23 cellular contexts compared by ENCODE assay signal in genomic region chr16:16780588-16780987, GRCh38.
"Had no signal": no experiment of that assay in that cellular context is flagged by ENCODE, and none has a peak within 500 bp of the region (broad histone marks: within the 10 kb centered on the region; RNA-seq: fewer than 3 reads in every experiment).

No MANE protein-coding gene starts in this region.

- H3K4me3 Mint-ChIP-seq: activated CD4-positive, alpha-beta memory T cell treated with anti-CD3 and anti-CD28 coated beads for 36 hours; activated naive CD4-positive, alpha-beta T cell treated with anti-CD3 and anti-CD28 coated beads, Interleukin-2, amount 10 ng/mL, durations not matched to agents 7 days and 5 days; activated naive CD8-positive, alpha-beta T cell treated with anti-CD3 and anti-CD28 coated beads, Interleukin-2, amount 50 U/mL, for 24 hours; dendritic cell treated with granulocyte-macrophage colony-stimulating factor and Interleukin-4, amounts not matched to agents 40 ng/mL and 50 ng/mL, for 4 days; memory B cell; nephron progenitor cell; stimulated activated memory B cell treated with anti-CD40 and anti-IgM and Interleukin-4, amounts not matched to agents 10 μg/mL and 1 μg/mL and 100 μg/mL, for 72 hours; T-helper 1 cell treated with Interleukin-12 subunit alpha and Interleukin-12 subunit beta and Interleukin-4 antibody, amounts not matched to agents 30 μg/mL and 1 μg/mL, for 36 hours had no signal

- ATAC-seq: activated naive CD8-positive, alpha-beta T cell treated with anti-CD3 and anti-CD28 coated beads, Interleukin-2, amount 50 U/mL, for 24 hours; foreskin keratinocyte; left colon; mucosa of descending colon; stimulated activated memory B cell treated with anti-CD40 and anti-IgM and Interleukin-4, amounts not matched to agents 10 μg/mL and 1 μg/mL and 100 μg/mL, for 72 hours had no signal

- H3K27ac Mint-ChIP-seq: activated CD4-positive, alpha-beta memory T cell treated with anti-CD3 and anti-CD28 coated beads for 36 hours; activated naive CD4-positive, alpha-beta T cell treated with anti-CD3 and anti-CD28 coated beads, Interleukin-2, amount 10 ng/mL, durations not matched to agents 7 days and 5 days; activated naive CD8-positive, alpha-beta T cell treated with anti-CD3 and anti-CD28 coated beads, Interleukin-2, amount 50 U/mL, for 24 hours; dendritic cell treated with granulocyte-macrophage colony-stimulating factor and Interleukin-4, amounts not matched to agents 40 ng/mL and 50 ng/mL, for 4 days; memory B cell; nephron progenitor cell; stimulated activated memory B cell treated with anti-CD40 and anti-IgM and Interleukin-4, amounts not matched to agents 10 μg/mL and 1 μg/mL and 100 μg/mL, for 72 hours; T-helper 1 cell treated with Interleukin-12 subunit alpha and Interleukin-12 subunit beta and Interleukin-4 antibody, amounts not matched to agents 30 μg/mL and 1 μg/mL, for 36 hours had no signal

- H3K27me3 Mint-ChIP-seq: activated naive CD4-positive, alpha-beta T cell treated with anti-CD3 and anti-CD28 coated beads, Interleukin-2, amount 10 ng/mL, durations not matched to agents 7 days and 5 days had no signal

- H3K9me3 Mint-ChIP-seq: activated CD4-positive, alpha-beta memory T cell treated with anti-CD3 and anti-CD28 coated beads for 36 hours; activated naive CD4-positive, alpha-beta T cell treated with anti-CD3 and anti-CD28 coated beads, Interleukin-2, amount 10 ng/mL, durations not matched to agents 7 days and 5 days; activated naive CD8-positive, alpha-beta T cell treated with anti-CD3 and anti-CD28 coated beads, Interleukin-2, amount 50 U/mL, for 24 hours; dendritic cell treated with granulocyte-macrophage colony-stimulating factor and Interleukin-4, amounts not matched to agents 40 ng/mL and 50 ng/mL, for 4 days; memory B cell; T-helper 1 cell treated with Interleukin-12 subunit alpha and Interleukin-12 subunit beta and Interleukin-4 antibody, amounts not matched to agents 30 μg/mL and 1 μg/mL, for 36 hours had no signal

- DNase-seq: activated CD4-positive, alpha-beta memory T cell treated with anti-CD3 and anti-CD28 coated beads for 36 hours; activated CD4-positive, alpha-beta T cell treated with anti-CD3 and anti-CD28 coated beads for 48 hours; activated CD4-positive, CD25-positive, alpha-beta regulatory T cell; activated effector memory CD4-positive, alpha-beta T cell treated with Interleukin-2 at 50 U/mL for 16 hours; activated naive CD4-positive, alpha-beta T cell treated with anti-CD3 and anti-CD28 coated beads, Interleukin-2, amount 10 ng/mL, durations not matched to agents 7 days and 5 days; activated naive CD8-positive, alpha-beta T cell treated with anti-CD3 and anti-CD28 coated beads, Interleukin-2, amount 50 U/mL, for 24 hours; activated T-cell treated with anti-CD3 and anti-CD28 coated beads, Interleukin-2, amount 50 U/mL, for 48 hours; effector CD8-positive, alpha-beta T cell; foreskin keratinocyte; left colon; mucosa of descending colon; nephron progenitor cell; sigmoid colon; stimulated activated CD4-positive, alpha-beta T cell treated with anti-CD3 and anti-CD28 coated beads, Interleukin-15, amount 100 ng/mL, for 24 hours; stomach; T1000; transverse colon had no signal

- H3K4me1 Mint-ChIP-seq: activated naive CD4-positive, alpha-beta T cell treated with anti-CD3 and anti-CD28 coated beads, Interleukin-2, amount 10 ng/mL, durations not matched to agents 7 days and 5 days; activated naive CD8-positive, alpha-beta T cell treated with anti-CD3 and anti-CD28 coated beads, Interleukin-2, amount 50 U/mL, for 24 hours; memory B cell; stimulated activated memory B cell treated with anti-CD40 and anti-IgM and Interleukin-4, amounts not matched to agents 10 μg/mL and 1 μg/mL and 100 μg/mL, for 72 hours had no signal

- H3K36me3 ChIP-seq: cardiac muscle cell, sigmoid colon, stomach, transverse colon had no signal

- H3K27me3 ChIP-seq: cardiac muscle cell, foreskin keratinocyte, sigmoid colon, stomach, transverse colon had no signal

- H3K9me3 ChIP-seq: mucosa of descending colon, stomach, transverse colon had no signal

- H3K4me3 ChIP-seq: cardiac muscle cell, mucosa of descending colon, sigmoid colon, smooth muscle cell, stomach, transverse colon had no signal

- H3K36me3 Mint-ChIP-seq: activated CD4-positive, alpha-beta memory T cell treated with anti-CD3 and anti-CD28 coated beads for 36 hours; activated naive CD4-positive, alpha-beta T cell treated with anti-CD3 and anti-CD28 coated beads, Interleukin-2, amount 10 ng/mL, durations not matched to agents 7 days and 5 days; memory B cell; stimulated activated memory B cell treated with anti-CD40 and anti-IgM and Interleukin-4, amounts not matched to agents 10 μg/mL and 1 μg/mL and 100 μg/mL, for 72 hours had no signal

- H3K27ac ChIP-seq: cardiac muscle cell, foreskin keratinocyte, sigmoid colon, stomach, transverse colon had no signal

- H3K4me1 ChIP-seq: foreskin keratinocyte, sigmoid colon, stomach, transverse colon had no signal
